In genomic region chr20:17438436-17439039, GRCh38 we compare ENCODE assay signal across 19 cellular contexts.
DNase-seq lines count a peak whose midpoint lies in the region; ATAC-seq and TF ChIP-seq lines count a peak whose summit lies in the region.
"Had no signal": no experiment of that assay in that cellular context is flagged by ENCODE, and none has a peak within 500 bp of the region (broad histone marks: within the 10 kb centered on the region; RNA-seq: fewer than 3 reads in every experiment).

No MANE protein-coding gene starts in this region.

- peak; percentile 74 for ATAC-seq in HCT116
- ATAC-seq in HG03280 (IDR thresholded peaks at IDR 0.05; ENCODE audit: unreplicated experiment): no peak
- ATAC-seq: CD8-positive, alpha-beta T cell had no signal

- POLR2A ChIA-PET in HCT116 (lab: Charles Lee): no interaction called here

- no peak for TF ChIP-seq RAD21 in HCT116 (IDR thresholded peaks at IDR 0.05; ENCODE audit: low read depth)

- H4K20me1 ChIP-seq in HCT116 (ENCODE audit: insufficient read depth) (no peaks in the 10 kb centered on the region), GM23248 (ENCODE audit: insufficient read depth) (no peaks in the 10 kb centered on the region)

- no peak overlapping the region for H2AFZ ChIP-seq in HCT116 (ENCODE audit: low read depth, low read length, poor library complexity, severe bottlenecking)
- H2AFZ ChIP-seq in GM23248: no peak overlapping the region

- no peaks in the 10 kb centered on the region for H3K36me3 Mint-ChIP-seq in neural crest cell (ENCODE audit: low read depth)
- H3K36me3 Mint-ChIP-seq: CD8-positive, alpha-beta T cell had no signal

- TF ChIP-seq POLR2A in HCT116 (IDR thresholded peaks at IDR 0.05; ENCODE audit: borderline replicate concordance, extremely low read depth, insufficient read depth, insufficient read length): no peak

- H3K27ac Mint-ChIP-seq in neural crest cell (ENCODE audit: unreplicated experiment): peak overlapping the region; percentile 50
- H3K27ac Mint-ChIP-seq: CD8-positive, alpha-beta T cell; IgD-negative memory B cell had no signal

- DNase-seq in HCT116 (ENCODE audit: low read depth, low spot score): no peak
- no peak for DNase-seq in brain microvascular endothelial cell
- no peak for DNase-seq in neural crest cell (ENCODE audit: low read depth, low spot score)
- no peak for DNase-seq in germinal center (ENCODE audit: low spot score)
- no peak for DNase-seq in GM23248
- DNase-seq: CD8-positive, alpha-beta T cell; DMS79 treated with DMSO at 0.1 percent for 48 hours; GDM1; MV-4-11; NCI-H1436; NCI-H2029 treated with DMSO at 0.1 percent for 48 hours; NCI-H2171 treated with DMSO at 0.1 percent for 48 hours; NCI-H446 treated with DMSO at 0.1 percent for 48 hours; NCI-H748 treated with DMSO at 0.1 percent for 48 hours; RPMI8226 had no signal

- H3K4me3 Mint-ChIP-seq in neural crest cell: no peak overlapping the region
- H3K4me3 Mint-ChIP-seq: CD8-positive, alpha-beta T cell; IgD-negative memory B cell had no signal

- intact Hi-C loops in HCT116 (cut with micrococcal nuclease): no loop called here

- H3K79me2 ChIP-seq in HCT116 (ENCODE audit: insufficient read depth, low read length) (no peaks in the 10 kb centered on the region), GM23248 (ENCODE audit: insufficient read depth) (no peaks in the 10 kb centered on the region)

- H3K9me3 ChIP-seq in HCT116 (ENCODE audit: control insufficient read depth in 1 of 2, insufficient read depth in 1 of 2, low read depth in 1 of 2, low read length in 2 of 2): no peaks in the 10 kb centered on the region
- H3K9me3 ChIP-seq in GM23248 (ENCODE audit: low read depth): no peaks in the 10 kb centered on the region
- H3K9me3 ChIP-seq: SJSA1 had no signal

- H3K27ac ChIP-seq in HCT116 (ENCODE audit: low read depth, low read length) (no peak overlapping the region), brain microvascular endothelial cell (no peak overlapping the region), GM23248 (no peak overlapping the region)
- H3K27ac ChIP-seq: SJSA1 had no signal

- H3F3A ChIP-seq in GM23248 (ENCODE audit: insufficient read depth): no peaks in the 10 kb centered on the region

- H3K9me2 ChIP-seq in HCT116 (ENCODE audit: insufficient read depth): no peaks in the 10 kb centered on the region
- no peaks in the 10 kb centered on the region for H3K9me2 ChIP-seq in GM23248 (ENCODE audit: insufficient read depth)

- H3K4me2 ChIP-seq in HCT116 (ENCODE audit: low read length) (no peak overlapping the region), GM23248 (ENCODE audit: unreplicated experiment) (no peak overlapping the region)

- H3K36me3 ChIP-seq in HCT116 (ENCODE audit: control insufficient read depth in 1 of 2, insufficient read depth in 2 of 2, low read length in 2 of 2) (no peaks in the 10 kb centered on the region), brain microvascular endothelial cell (replicated peaks) (no peaks in the 10 kb centered on the region), GM23248 (ENCODE audit: low read depth) (no peaks in the 10 kb centered on the region)
- H3K36me3 ChIP-seq: SJSA1 had no signal

- peaks cover 3% of the 10 kb centered on the region for H3K27me3 Mint-ChIP-seq in neural crest cell (ENCODE audit: low read depth)

- RAD21 ChIA-PET in HCT116 (lab: Charles Lee; ENCODE audit: low non-redundant PET in 1 of 2, low total read pairs in 2 of 2, uncharacterized antibody in 2 of 2, unreplicated experiment in 2 of 2): no interaction called here

- in situ Hi-C loops in brain microvascular endothelial cell (cut with HindIII; ENCODE audit: low pct_ligation_motif_present, low sequenced_read_pairs): loop anchor here (10.0 kb wide), 1 partner anchor 634 kb away; no protein-coding TSS in a partner anchor
- in situ Hi-C loops in GM23248 (cut with MboI): no loop called here

- CTCF ChIA-PET in HCT116 (lab: Charles Lee): interaction anchor here (1.4 kb wide), 1 partner anchor 635 kb away, joined by 6 read pairs; no protein-coding TSS in a partner anchor

- no TSS peak for BruUV-seq in HCT116 (replicated peaks; lab: Mats Ljungman, UMichigan)

- TF ChIP-seq CTCF in GM12873 (IDR thresholded peaks at IDR 0.05; ENCODE audit: insufficient read depth, low read depth, low read length, missing control alignments): peak; percentile 2
- 0 out of 6 replicates have a peak, but pooled peaks of 1 of the 3 experiments have one; percentile 21 for TF ChIP-seq CTCF in HCT116 (IDR thresholded peaks at IDR 0.05 in 2 of 3, conservative IDR thresholded peaks at IDR 0.05 in 1 of 3; ENCODE audit: borderline replicate concordance in 1 of 3, insufficient read depth in 1 of 3, low read depth in 2 of 3, low read length in 2 of 3)
- TF ChIP-seq CTCF in brain microvascular endothelial cell (IDR thresholded peaks at IDR 0.05; ENCODE audit: low read depth, low read length, missing control alignments): peak; percentile 2
- no peak for TF ChIP-seq CTCF in neural crest cell (conservative IDR thresholded peaks at IDR 0.05)

- H3K9ac ChIP-seq in HCT116 (ENCODE audit: low read length) (no peak overlapping the region), GM23248 (no peak overlapping the region)

- H3K9me3 Mint-ChIP-seq in neural crest cell: no peaks in the 10 kb centered on the region

- WGBS in GM23248 (ENCODE audit: low coverage in 1 of 2, low lambda C conversion rate in 2 of 2, missing lambda C conversion rate in 2 of 2), 2 experiments: 52 to 55% methylated on average over 9 of the region's 9 CpGs

- H3K4me1 Mint-ChIP-seq in neural crest cell: no peaks in the 10 kb centered on the region
- H3K4me1 Mint-ChIP-seq: IgD-negative memory B cell had no signal

- H3K4me1 ChIP-seq in HCT116 (ENCODE audit: control insufficient read depth in 1 of 2, insufficient read depth in 2 of 2, low read length in 2 of 2) (no peaks in the 10 kb centered on the region), GM23248 (ENCODE audit: insufficient read depth) (no peaks in the 10 kb centered on the region)
- H3K4me1 ChIP-seq: SJSA1 had no signal

- H3K4me3 ChIP-seq in HCT116 (replicated peaks in 1 of 2; ENCODE audit: low read depth in 1 of 2, low read length in 2 of 2) (no peak overlapping the region), brain microvascular endothelial cell (ENCODE audit: low read depth, low read length) (no peak overlapping the region), GM23248 (no peak overlapping the region)
- H3K4me3 ChIP-seq: SJSA1 had no signal

- H3K27me3 ChIP-seq in HCT116 (ENCODE audit: insufficient read depth, low read length) (peaks cover 23% of the 10 kb centered on the region), brain microvascular endothelial cell (replicated peaks) (no peaks in the 10 kb centered on the region), GM23248 (replicated peaks; ENCODE audit: insufficient read depth) (peaks cover 37% of the 10 kb centered on the region)

TF ChIP-seq in HCT116, 20 proteins besides CTCF, POLR2A, EP300 and RAD21:
- TF ChIP-seq EGR1 (IDR thresholded peaks at IDR 0.05; ENCODE audit: low read depth) (no peak), ATF3 (IDR thresholded peaks at IDR 0.05) (no peak), SP1 (IDR thresholded peaks at IDR 0.05; ENCODE audit: low read depth) (no peak), ELF1 (IDR thresholded peaks at IDR 0.05; ENCODE audit: borderline replicate concordance, low read depth) (no peak), EZH2 (IDR thresholded peaks at IDR 0.05) (no peak), YY1 (IDR thresholded peaks at IDR 0.05; ENCODE audit: extremely low read depth, insufficient replicate concordance, low read depth, low read length) (no peak), FOSL1 (IDR thresholded peaks at IDR 0.05; ENCODE audit: low read depth) (no peak)
